Comparison of ENCODE assay signal across 8 cellular contexts in genomic region chr17:75124041-75124818, GRCh38. TPM values are rescaled to one million over a fixed set of nuclear protein-coding genes. Genes with fewer than 3 reads are reported as not detected.
A peak's percentile ranks its signal among the peaks of the same experiment; 100 is the strongest.
DNase-seq lines count a peak whose midpoint lies in the region; ATAC-seq and TF ChIP-seq lines count a peak whose summit lies in the region.

No MANE protein-coding gene starts in this region.

- CTCF ChIA-PET in HCT116 (lab: Charles Lee), result interaction anchor here (0.6 to 5.6 kb wide), 7 partner anchors 10 to 477 kb away, joined by 3 to 75 read pairs (median 6); no protein-coding TSS in a partner anchor
- CTCF ChIA-PET in mammary epithelial cell (lab: Charles Lee; ENCODE audit: low non-redundant PET), result interaction anchor here (0.6 to 1.2 kb wide), 2 partner anchors 10 to 77 kb away, joined by 4 to 7 read pairs; no protein-coding TSS in a partner anchor

- peak; percentile 90 for ATAC-seq in HCT116
- peak; percentile 31 for ATAC-seq in memory B cell (ENCODE audit: low read depth)
- peak; percentile 57 for ATAC-seq in stimulated activated memory B cell treated with anti-CD40 and anti-IgM and Interleukin-4, amounts not matched to agents 10 μg/mL and 1 μg/mL and 100 μg/mL, for 72 hours
- ATAC-seq in HG02970 (IDR thresholded peaks at IDR 0.05; ENCODE audit: low FRiP score, unreplicated experiment), result no peak

- H3K4me3 ChIP-seq in HCT116 (replicated peaks in 1 of 2; ENCODE audit: low read depth in 1 of 2, low read length in 2 of 2) (peak overlapping the region; percentile 44 to 55), mammary epithelial cell (replicated peaks in 1 of 3; ENCODE audit: insufficient read depth in 1 of 3, low read depth in 2 of 3, low read length in 3 of 3) (no peak overlapping the region)

- H3K4me1 Mint-ChIP-seq in memory B cell, result peaks cover 25% of the 10 kb centered on the region
- peaks cover 39% of the 10 kb centered on the region for H3K4me1 Mint-ChIP-seq in stimulated activated memory B cell treated with anti-CD40 and anti-IgM and Interleukin-4, amounts not matched to agents 10 μg/mL and 1 μg/mL and 100 μg/mL, for 72 hours

- peak overlapping the region; percentile 81 for H3K4me2 ChIP-seq in HCT116 (ENCODE audit: low read length)
- peak overlapping the region; percentile 36 for H3K4me2 ChIP-seq in mammary epithelial cell (ENCODE audit: insufficient read depth, low read depth, low read length)

- peak overlapping the region; percentile 29 for H3K4me3 Mint-ChIP-seq in memory B cell
- H3K4me3 Mint-ChIP-seq in stimulated activated memory B cell treated with anti-CD40 and anti-IgM and Interleukin-4, amounts not matched to agents 10 μg/mL and 1 μg/mL and 100 μg/mL, for 72 hours, result no peak overlapping the region

- no peak overlapping the region for H2AFZ ChIP-seq in HCT116 (ENCODE audit: low read depth, low read length, poor library complexity, severe bottlenecking)
- H2AFZ ChIP-seq in mammary epithelial cell (ENCODE audit: low read depth, low read length), result peak overlapping the region; percentile 84

- no peaks in the 10 kb centered on the region for H3K27me3 Mint-ChIP-seq in memory B cell
- H3K27me3 Mint-ChIP-seq in stimulated activated memory B cell treated with anti-CD40 and anti-IgM and Interleukin-4, amounts not matched to agents 10 μg/mL and 1 μg/mL and 100 μg/mL, for 72 hours, result no peaks in the 10 kb centered on the region

- no peaks in the 10 kb centered on the region for H3K9me3 ChIP-seq in HCT116 (ENCODE audit: control insufficient read depth in 1 of 2, insufficient read depth in 1 of 2, low read depth in 1 of 2, low read length in 2 of 2)
- H3K9me3 ChIP-seq in mammary epithelial cell (replicated peaks; ENCODE audit: insufficient read depth, low read length), result no peaks in the 10 kb centered on the region

- peaks cover 77% of the 10 kb centered on the region for H3K79me2 ChIP-seq in HCT116 (ENCODE audit: insufficient read depth, low read length)
- H3K79me2 ChIP-seq in mammary epithelial cell (ENCODE audit: insufficient read depth, low read length), result peaks cover 11% of the 10 kb centered on the region

- TF ChIP-seq RAD21 in HCT116 (IDR thresholded peaks at IDR 0.05; ENCODE audit: low read depth), result no peak

- WGBS in mammary epithelial cell (ENCODE audit: low coverage, missing lambda C conversion rate), result 64% methylated on average over 10 of the region's 19 CpGs

- H3K36me3 Mint-ChIP-seq in memory B cell, result peaks cover 13% of the 10 kb centered on the region
- H3K36me3 Mint-ChIP-seq in stimulated activated memory B cell treated with anti-CD40 and anti-IgM and Interleukin-4, amounts not matched to agents 10 μg/mL and 1 μg/mL and 100 μg/mL, for 72 hours, result peaks cover 12% of the 10 kb centered on the region

- TF ChIP-seq POLR2A in HCT116 (IDR thresholded peaks at IDR 0.05; ENCODE audit: borderline replicate concordance, extremely low read depth, insufficient read depth, insufficient read length), result peak; percentile 77

- peaks cover 0 to 25% of the 10 kb centered on the region in 2 experiments; a peak in 2 of 4 replicates for H3K36me3 ChIP-seq in HCT116 (ENCODE audit: control insufficient read depth in 1 of 2, insufficient read depth in 2 of 2, low read length in 2 of 2)
- H3K36me3 ChIP-seq in mammary epithelial cell (ENCODE audit: insufficient read depth, low read length), result peaks cover 4% of the 10 kb centered on the region

- H3K27ac Mint-ChIP-seq in memory B cell, result peak overlapping the region; percentile 64
- H3K27ac Mint-ChIP-seq in stimulated activated memory B cell treated with anti-CD40 and anti-IgM and Interleukin-4, amounts not matched to agents 10 μg/mL and 1 μg/mL and 100 μg/mL, for 72 hours, result peak overlapping the region; percentile 22

- H3K9ac ChIP-seq in HCT116 (ENCODE audit: low read length) (peak overlapping the region; percentile 78), mammary epithelial cell (ENCODE audit: insufficient read depth, low read length) (no peak overlapping the region)

- H3K4me1 ChIP-seq in HCT116 (ENCODE audit: control insufficient read depth in 1 of 2, insufficient read depth in 2 of 2, low read length in 2 of 2), result peaks cover 40 to 71% of the 10 kb centered on the region in 2 experiments
- peaks cover 29% of the 10 kb centered on the region for H3K4me1 ChIP-seq in mammary epithelial cell (ENCODE audit: insufficient read depth, low read length)

- in situ Hi-C loops in mammary epithelial cell (cut with MboI; ENCODE audit: low sequenced_read_pairs in 2 of 2), result no loop called here

- H4K20me1 ChIP-seq in HCT116 (ENCODE audit: insufficient read depth) (no peaks in the 10 kb centered on the region), mammary epithelial cell (ENCODE audit: insufficient read depth, low read length) (no peaks in the 10 kb centered on the region)

- H3K27ac ChIP-seq in HCT116 (ENCODE audit: low read depth, low read length), result peak overlapping the region; percentile 93
- peak overlapping the region; percentile 87 for H3K27ac ChIP-seq in mammary epithelial cell (ENCODE audit: insufficient read depth, low read depth, low read length)

- BruUV-seq in HCT116 (replicated peaks; lab: Mats Ljungman, UMichigan) (TSS peak; percentile 85), mammary epithelial cell (replicated peaks; lab: Mats Ljungman, UMichigan) (TSS peak; percentile 88)

- no peaks in the 10 kb centered on the region for H3K9me3 Mint-ChIP-seq in memory B cell
- H3K9me3 Mint-ChIP-seq in stimulated activated memory B cell treated with anti-CD40 and anti-IgM and Interleukin-4, amounts not matched to agents 10 μg/mL and 1 μg/mL and 100 μg/mL, for 72 hours, result no peaks in the 10 kb centered on the region

- H3K9me2 ChIP-seq in HCT116 (ENCODE audit: insufficient read depth), result no peaks in the 10 kb centered on the region

- RAD21 ChIA-PET in HCT116 (lab: Charles Lee; ENCODE audit: low non-redundant PET in 1 of 2, low total read pairs in 2 of 2, uncharacterized antibody in 2 of 2, unreplicated experiment in 2 of 2), result interaction anchor here (1.0 to 2.1 kb wide), 3 partner anchors 9 to 10 kb away, joined by 3 to 10 read pairs (median 6); no protein-coding TSS in a partner anchor

- H3K27me3 ChIP-seq in HCT116 (ENCODE audit: insufficient read depth, low read length), result no peaks in the 10 kb centered on the region
- no peaks in the 10 kb centered on the region for H3K27me3 ChIP-seq in mammary epithelial cell (ENCODE audit: insufficient read depth, low read length)

- POLR2A ChIA-PET in HCT116 (lab: Charles Lee), result interaction anchor here (0.6 to 5.0 kb wide), 31 partner anchors 8 to 218 kb away, joined by 3 to 44 read pairs (median 3); partner anchors contain the start of genes CDR2L, JPT1, MRPL58 and NUP85

- intact Hi-C loops in HCT116 (cut with micrococcal nuclease), result loop anchor here (2.0 kb wide), 1 partner anchor 75 kb away; no protein-coding TSS in a partner anchor
- intact Hi-C loops in mammary epithelial cell (cut with micrococcal nuclease), result loop anchor here (1.0 to 2.0 kb wide), 2 partner anchors 11 to 31 kb away; partner anchors contain the start of gene JPT1

- dilution Hi-C loops in mammary epithelial cell (cut with HindIII; ENCODE audit: low sequenced_read_pairs), result no loop called here

- TF ChIP-seq CTCF in HCT116 (IDR thresholded peaks at IDR 0.05 in 2 of 3, conservative IDR thresholded peaks at IDR 0.05 in 1 of 3; ENCODE audit: borderline replicate concordance in 1 of 3, insufficient read depth in 1 of 3, low read depth in 2 of 3, low read length in 2 of 3) (0 out of 6 replicates have a peak, but pooled peaks of 1 of the 3 experiments have one; percentile 3), mammary epithelial cell (conservative IDR thresholded peaks at IDR 0.05 in 1 of 2, IDR thresholded peaks at IDR 0.05 in 1 of 2; ENCODE audit: extremely low read depth in 1 of 2, insufficient read depth in 1 of 2, low read depth in 1 of 2, low read length in 2 of 2) (peak in 1 of 2 donors; percentile 5)

- peak; percentile 99 for DNase-seq in HCT116 (ENCODE audit: low read depth, low spot score)
- DNase-seq in T1000 (lab: John Stamatoyannopoulos, UW), result peak; percentile 92
- DNase-seq in mammary epithelial cell, result peak; percentile 98
- peak in 1 of 2 donors; percentile 10 for DNase-seq in memory B cell (ENCODE audit: low spot score in 2 of 2)
- DNase-seq in HuH-7.5 (ENCODE audit: low spot score), result no peak
- no peak for DNase-seq in DMS79 treated with DMSO at 0.1 percent for 48 hours (lab: John Stamatoyannopoulos, UW)

TF ChIP-seq in HCT116, 20 proteins besides CTCF, POLR2A, EP300 and RAD21 (continues in another document):
- TF ChIP-seq ZNF274 (IDR thresholded peaks at IDR 0.05; ENCODE audit: low read depth, low read length) (no peak), ZFX (IDR thresholded peaks at IDR 0.05) (peak; percentile 88), FOSL1 (IDR thresholded peaks at IDR 0.05; ENCODE audit: low read depth) (no peak), ELF1 (IDR thresholded peaks at IDR 0.05; ENCODE audit: borderline replicate concordance, low read depth) (no peak), YY1 (IDR thresholded peaks at IDR 0.05; ENCODE audit: extremely low read depth, insufficient replicate concordance, low read depth, low read length) (peak; percentile 91), EZH2 (IDR thresholded peaks at IDR 0.05) (no peak), POLR2AphosphoS5 (IDR thresholded peaks at IDR 0.05; ENCODE audit: low read depth, low read length) (peak; percentile 78), SRF (IDR thresholded peaks at IDR 0.05; ENCODE audit: low read depth) (no peak), CBX3 (IDR thresholded peaks at IDR 0.05; ENCODE audit: low read depth) (no peak), SP1 (IDR thresholded peaks at IDR 0.05; ENCODE audit: low read depth) (no peak), EZH2phosphoT487 (IDR thresholded peaks at IDR 0.05; ENCODE audit: borderline replicate concordance) (no peak), SIN3A (IDR thresholded peaks at IDR 0.05; ENCODE audit: low read depth) (no peak)

RNA-seq across cellular contexts. Expression of gene NT5C, which starts 7.3 kb away (rescaled TPM):
- total RNA-seq in HCT116 (2021; ENCODE audit: unreplicated experiment), result 115 TPM
- polyA plus RNA-seq in HCT116 (2012), result 108 and 113 TPM in 2 replicates
- total RNA-seq in mammary epithelial cell, result 10 to 100 TPM; 45.7 to 65.7 TPM
- polyA plus RNA-seq in mammary epithelial cell, result 37.9 TPM
- polyA minus RNA-seq in mammary epithelial cell, result 27.5 TPM

RNA-seq across cellular contexts. Expression of gene ARMC7, which starts 14.5 kb away (rescaled TPM):
- total RNA-seq in HCT116 (2021; ENCODE audit: unreplicated experiment), result 43.2 TPM
- 25.9 and 27.2 TPM in 2 replicates for polyA plus RNA-seq in HCT116 (2012)
- total RNA-seq in mammary epithelial cell, result 1 to 10 TPM; 2.8 to 8.3 TPM
- 8.6 TPM for polyA plus RNA-seq in mammary epithelial cell
- polyA minus RNA-seq in mammary epithelial cell, result 4.9 TPM

RNA-seq across cellular contexts. Expression of gene JPT1, which starts 30.1 kb away (rescaled TPM):
- total RNA-seq in HCT116 (2021; ENCODE audit: unreplicated experiment) (575 TPM), mammary epithelial cell (100 to 1,000 TPM; 107 to 223 TPM)
- polyA plus RNA-seq in HCT116 (2012), result 715 and 916 TPM in 2 replicates
- polyA plus RNA-seq in mammary epithelial cell, result 280 TPM
- polyA minus RNA-seq in mammary epithelial cell, result 110 TPM

RNA-seq across cellular contexts. Expression of gene SLC16A5, which starts 36.5 kb away (rescaled TPM):
- 79.3 TPM for total RNA-seq in HCT116 (2021; ENCODE audit: unreplicated experiment)
- 60.1 and 73.5 TPM in 2 replicates for polyA plus RNA-seq in HCT116 (2012)
- 1 to 10 TPM; 3.5 to 7.1 TPM for total RNA-seq in mammary epithelial cell
- 1.6 TPM for polyA plus RNA-seq in mammary epithelial cell
- polyA minus RNA-seq in mammary epithelial cell, result 1.1 TPM

RNA-seq across cellular contexts. Expression of gene SUMO2, which starts 58.5 kb away (rescaled TPM):
- total RNA-seq in HCT116 (2021; ENCODE audit: unreplicated experiment) (859 TPM), mammary epithelial cell (100 to 1,000 TPM in 1 of 2 donors, 10 to 100 TPM in 1; 49.7 to 279 TPM)
- polyA plus RNA-seq in HCT116 (2012), result 338 and 399 TPM in 2 replicates
- polyA plus RNA-seq in mammary epithelial cell, result 71.8 TPM
- polyA minus RNA-seq in mammary epithelial cell, result 141 TPM

Comparison
In these comparisons a context has a peak if more than half of its experiments do, and no peak if none do; other contexts are left out.
1. DNase-seq: peak in HCT116 (single experiment), T1000 (single experiment) and mammary epithelial cell (single experiment); none in HuH-7.5 (single experiment) and DMS79 treated with DMSO at 0.1 percent for 48 hours (single experiment).
2. H3K4me3 ChIP-seq: peak in HCT116 (2 of 2); none in mammary epithelial cell (0 of 3).